Comparison of ENCODE assay signal across 1 cellular context in the genomic region with DNA sequence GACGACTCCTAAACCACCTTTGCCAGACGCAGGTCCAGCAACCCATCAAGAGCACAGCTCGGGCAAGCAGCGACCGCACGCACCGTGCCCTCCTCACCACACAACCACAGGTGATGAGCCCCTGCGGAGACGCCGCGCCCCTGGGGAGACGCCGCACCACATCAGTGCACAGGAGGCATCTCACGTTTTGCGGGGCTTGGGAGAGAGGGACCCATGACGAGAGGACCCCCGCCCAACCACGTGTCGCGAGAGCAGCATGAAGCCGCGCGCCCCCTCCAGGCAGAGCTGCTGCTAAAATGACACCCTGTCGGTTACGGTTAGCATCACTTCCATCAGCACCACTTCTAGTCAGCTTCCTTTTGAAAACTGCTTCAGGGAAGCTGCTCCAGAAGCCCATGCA.
TF ChIP-seq lines count a peak whose summit lies in the region.

No MANE protein-coding gene starts in this region.

TF ChIP-seq in K562, 482 proteins besides CTCF, POLR2A, EP300 and RAD21:
- TF ChIP-seq, protein P1, sequence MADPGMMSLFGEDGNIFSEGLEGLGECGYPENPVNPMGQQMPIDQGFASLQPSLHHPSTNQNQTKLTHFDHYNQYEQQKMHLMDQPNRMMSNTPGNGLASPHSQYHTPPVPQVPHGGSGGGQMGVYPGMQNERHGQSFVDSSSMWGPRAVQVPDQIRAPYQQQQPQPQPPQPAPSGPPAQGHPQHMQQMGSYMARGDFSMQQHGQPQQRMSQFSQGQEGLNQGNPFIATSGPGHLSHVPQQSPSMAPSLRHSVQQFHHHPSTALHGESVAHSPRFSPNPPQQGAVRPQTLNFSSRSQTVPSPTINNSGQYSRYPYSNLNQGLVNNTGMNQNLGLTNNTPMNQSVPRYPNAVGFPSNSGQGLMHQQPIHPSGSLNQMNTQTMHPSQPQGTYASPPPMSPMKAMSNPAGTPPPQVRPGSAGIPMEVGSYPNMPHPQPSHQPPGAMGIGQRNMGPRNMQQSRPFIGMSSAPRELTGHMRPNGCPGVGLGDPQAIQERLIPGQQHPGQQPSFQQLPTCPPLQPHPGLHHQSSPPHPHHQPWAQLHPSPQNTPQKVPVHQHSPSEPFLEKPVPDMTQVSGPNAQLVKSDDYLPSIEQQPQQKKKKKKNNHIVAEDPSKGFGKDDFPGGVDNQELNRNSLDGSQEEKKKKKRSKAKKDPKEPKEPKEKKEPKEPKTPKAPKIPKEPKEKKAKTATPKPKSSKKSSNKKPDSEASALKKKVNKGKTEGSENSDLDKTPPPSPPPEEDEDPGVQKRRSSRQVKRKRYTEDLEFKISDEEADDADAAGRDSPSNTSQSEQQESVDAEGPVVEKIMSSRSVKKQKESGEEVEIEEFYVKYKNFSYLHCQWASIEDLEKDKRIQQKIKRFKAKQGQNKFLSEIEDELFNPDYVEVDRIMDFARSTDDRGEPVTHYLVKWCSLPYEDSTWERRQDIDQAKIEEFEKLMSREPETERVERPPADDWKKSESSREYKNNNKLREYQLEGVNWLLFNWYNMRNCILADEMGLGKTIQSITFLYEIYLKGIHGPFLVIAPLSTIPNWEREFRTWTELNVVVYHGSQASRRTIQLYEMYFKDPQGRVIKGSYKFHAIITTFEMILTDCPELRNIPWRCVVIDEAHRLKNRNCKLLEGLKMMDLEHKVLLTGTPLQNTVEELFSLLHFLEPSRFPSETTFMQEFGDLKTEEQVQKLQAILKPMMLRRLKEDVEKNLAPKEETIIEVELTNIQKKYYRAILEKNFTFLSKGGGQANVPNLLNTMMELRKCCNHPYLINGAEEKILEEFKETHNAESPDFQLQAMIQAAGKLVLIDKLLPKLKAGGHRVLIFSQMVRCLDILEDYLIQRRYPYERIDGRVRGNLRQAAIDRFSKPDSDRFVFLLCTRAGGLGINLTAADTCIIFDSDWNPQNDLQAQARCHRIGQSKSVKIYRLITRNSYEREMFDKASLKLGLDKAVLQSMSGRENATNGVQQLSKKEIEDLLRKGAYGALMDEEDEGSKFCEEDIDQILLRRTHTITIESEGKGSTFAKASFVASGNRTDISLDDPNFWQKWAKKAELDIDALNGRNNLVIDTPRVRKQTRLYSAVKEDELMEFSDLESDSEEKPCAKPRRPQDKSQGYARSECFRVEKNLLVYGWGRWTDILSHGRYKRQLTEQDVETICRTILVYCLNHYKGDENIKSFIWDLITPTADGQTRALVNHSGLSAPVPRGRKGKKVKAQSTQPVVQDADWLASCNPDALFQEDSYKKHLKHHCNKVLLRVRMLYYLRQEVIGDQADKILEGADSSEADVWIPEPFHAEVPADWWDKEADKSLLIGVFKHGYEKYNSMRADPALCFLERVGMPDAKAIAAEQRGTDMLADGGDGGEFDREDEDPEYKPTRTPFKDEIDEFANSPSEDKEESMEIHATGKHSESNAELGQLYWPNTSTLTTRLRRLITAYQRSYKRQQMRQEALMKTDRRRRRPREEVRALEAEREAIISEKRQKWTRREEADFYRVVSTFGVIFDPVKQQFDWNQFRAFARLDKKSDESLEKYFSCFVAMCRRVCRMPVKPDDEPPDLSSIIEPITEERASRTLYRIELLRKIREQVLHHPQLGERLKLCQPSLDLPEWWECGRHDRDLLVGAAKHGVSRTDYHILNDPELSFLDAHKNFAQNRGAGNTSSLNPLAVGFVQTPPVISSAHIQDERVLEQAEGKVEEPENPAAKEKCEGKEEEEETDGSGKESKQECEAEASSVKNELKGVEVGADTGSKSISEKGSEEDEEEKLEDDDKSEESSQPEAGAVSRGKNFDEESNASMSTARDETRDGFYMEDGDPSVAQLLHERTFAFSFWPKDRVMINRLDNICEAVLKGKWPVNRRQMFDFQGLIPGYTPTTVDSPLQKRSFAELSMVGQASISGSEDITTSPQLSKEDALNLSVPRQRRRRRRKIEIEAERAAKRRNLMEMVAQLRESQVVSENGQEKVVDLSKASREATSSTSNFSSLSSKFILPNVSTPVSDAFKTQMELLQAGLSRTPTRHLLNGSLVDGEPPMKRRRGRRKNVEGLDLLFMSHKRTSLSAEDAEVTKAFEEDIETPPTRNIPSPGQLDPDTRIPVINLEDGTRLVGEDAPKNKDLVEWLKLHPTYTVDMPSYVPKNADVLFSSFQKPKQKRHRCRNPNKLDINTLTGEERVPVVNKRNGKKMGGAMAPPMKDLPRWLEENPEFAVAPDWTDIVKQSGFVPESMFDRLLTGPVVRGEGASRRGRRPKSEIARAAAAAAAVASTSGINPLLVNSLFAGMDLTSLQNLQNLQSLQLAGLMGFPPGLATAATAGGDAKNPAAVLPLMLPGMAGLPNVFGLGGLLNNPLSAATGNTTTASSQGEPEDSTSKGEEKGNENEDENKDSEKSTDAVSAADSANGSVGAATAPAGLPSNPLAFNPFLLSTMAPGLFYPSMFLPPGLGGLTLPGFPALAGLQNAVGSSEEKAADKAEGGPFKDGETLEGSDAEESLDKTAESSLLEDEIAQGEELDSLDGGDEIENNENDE (IDR thresholded peaks at IDR 0.05; ENCODE audit: low read depth, low read length), result no peak
- no peak for TF ChIP-seq FOXP1 (CRISPR knock-in tag; IDR thresholded peaks at IDR 0.05)
- peak; percentile 18; the same call in 1 of the 2 replicates for TF ChIP-seq ZNF263 (CRISPR knock-in tag; IDR thresholded peaks at IDR 0.05; ENCODE audit: borderline replicate concordance)
- TF ChIP-seq HNRNPK (IDR thresholded peaks at IDR 0.05; ENCODE audit: low read depth, low read length, poor library complexity, severe bottlenecking), result no peak
- TF ChIP-seq PHF20 (IDR thresholded peaks at IDR 0.05; ENCODE audit: partially characterized antibody), result no peak
TF ChIP-seq in K562: peak in this region for 1.
